8 cellular contexts compared by ENCODE assay signal in the genomic region with DNA sequence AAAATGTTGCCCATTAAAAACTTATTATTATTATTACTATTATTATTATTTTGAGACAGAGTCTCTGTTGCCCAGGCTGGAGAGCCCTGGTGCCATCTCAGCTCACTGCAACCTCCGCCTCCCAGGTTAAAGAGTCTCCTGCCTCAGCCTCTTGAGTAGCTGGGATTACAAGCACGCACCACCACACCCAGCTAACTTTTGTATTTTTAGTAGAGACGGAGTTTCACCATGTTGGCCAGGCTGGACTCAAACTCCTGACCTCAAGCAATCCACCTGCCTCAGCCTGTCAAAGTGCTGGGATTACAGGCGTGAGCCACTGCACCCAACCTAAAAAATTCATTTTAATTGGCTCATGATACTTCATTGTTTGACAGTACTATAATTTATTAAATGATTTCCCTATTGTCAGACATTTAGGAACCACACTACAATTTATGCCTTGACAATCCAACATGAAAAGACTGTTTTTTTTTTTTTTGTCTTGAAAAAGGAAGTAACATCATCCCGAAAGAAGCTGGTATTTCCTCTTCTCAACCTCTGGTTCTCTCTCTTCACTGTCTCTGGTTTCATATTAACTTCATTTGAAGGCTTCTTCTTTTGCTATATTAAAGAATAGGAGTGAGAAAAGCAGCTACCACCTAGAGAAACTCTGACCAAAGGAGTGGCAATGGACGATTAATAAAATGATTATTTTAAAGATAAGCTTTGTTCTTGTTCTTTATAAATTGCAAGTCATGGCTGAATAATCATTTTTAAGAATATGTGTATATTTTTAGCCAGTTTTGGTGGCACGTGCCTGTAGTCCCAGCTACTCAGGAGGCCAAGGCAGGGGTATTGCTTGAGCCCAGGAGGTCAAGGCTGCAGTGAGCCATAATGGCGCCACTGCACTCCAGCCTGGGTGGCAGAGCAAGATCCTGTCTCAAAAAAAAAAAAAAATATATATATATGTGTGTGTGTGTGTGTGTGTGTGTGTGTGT. TPM values are rescaled to one million over a fixed set of nuclear protein-coding genes. Genes with fewer than 3 reads are reported as not detected.
A peak's percentile ranks its signal among the peaks of the same experiment; 100 is the strongest.
DNase-seq lines count a peak whose midpoint lies in the region; ATAC-seq, FAIRE-seq and TF ChIP-seq lines count a peak whose summit lies in the region.
"Not testable (repeated sequence)": the region's sequence is repeated elsewhere in the genome, so short reads cannot be mapped to it uniquely, and the experiment has no call there.

No MANE protein-coding gene starts in this region.

- peaks cover 0 to 19% (median 0%) of the 10 kb centered on the region in 11 experiments; a peak in 6 of 22 replicates for H3K9me3 ChIP-seq in BLaER1 treated with 17β-estradiol and CSF1 and Interleukin-3, amounts not matched to agents 10 nM and 100 nM (replicated peaks in 1 of 11)
- not testable (repeated sequence) for H3K9me3 ChIP-seq in GM23248 (ENCODE audit: low read depth); OCI-LY3 (ENCODE audit: insufficient read depth, low read length); adipocyte (ENCODE audit: control insufficient read depth, low read length); kidney (ENCODE audit: control insufficient read depth in 1 of 2, low read length in 2 of 2)

- intact Hi-C loops in kidney (cut with DNase I), result not testable (repeated sequence)

- not testable (repeated sequence) for H3K27ac Mint-ChIP-seq in stimulated activated memory B cell treated with anti-CD40 and anti-IgM and Interleukin-4, amounts not matched to agents 10 μg/mL and 1 μg/mL and 100 μg/mL, for 72 hours

- not testable (repeated sequence) for H3K4me3 ChIP-seq in BLaER1 treated with 17β-estradiol and CSF1 and Interleukin-3, amounts not matched to agents 10 nM and 100 nM; GM23248; OCI-LY3 (ENCODE audit: low read length); adipocyte (ENCODE audit: low read length); kidney (ENCODE audit: low read length in 2 of 2)

- H3K36me3 Mint-ChIP-seq in stimulated activated memory B cell treated with anti-CD40 and anti-IgM and Interleukin-4, amounts not matched to agents 10 μg/mL and 1 μg/mL and 100 μg/mL, for 72 hours, result not testable (repeated sequence)

- not testable (repeated sequence) for FAIRE-seq in kidney (lab: Jason Lieb, UNC)

- peak overlapping the region; percentile 49 to 95 (median 66) for H3K4me2 ChIP-seq in BLaER1 treated with 17β-estradiol and CSF1 and Interleukin-3, amounts not matched to agents 10 nM and 100 nM
- H3K4me2 ChIP-seq in GM23248 (ENCODE audit: unreplicated experiment), result peak overlapping the region; percentile 62
- H3K4me2 ChIP-seq in OCI-LY3 (ENCODE audit: low read length), result peak overlapping the region; percentile 33

- not testable (repeated sequence) for H3K9me3 Mint-ChIP-seq in stimulated activated memory B cell treated with anti-CD40 and anti-IgM and Interleukin-4, amounts not matched to agents 10 μg/mL and 1 μg/mL and 100 μg/mL, for 72 hours

- peak overlapping the region in 5 of 11 experiments; percentile 33 to 54 (median 40); a peak in 11 of 22 replicates for H3K9ac ChIP-seq in BLaER1 treated with 17β-estradiol and CSF1 and Interleukin-3, amounts not matched to agents 10 nM and 100 nM
- not testable (repeated sequence) for H3K9ac ChIP-seq in GM23248; adipocyte (ENCODE audit: low read length); kidney (ENCODE audit: low read length in 2 of 2)
- peak overlapping the region; percentile 20; the same call in 1 of the 2 replicates for H3K9ac ChIP-seq in OCI-LY3 (ENCODE audit: low read length)

- not testable (repeated sequence) for H3K9me2 ChIP-seq in GM23248 (ENCODE audit: insufficient read depth)

- H3K36me3 ChIP-seq in BLaER1 treated with 17β-estradiol and CSF1 and Interleukin-3, amounts not matched to agents 10 nM and 100 nM; GM23248 (ENCODE audit: low read depth); OCI-LY3 (replicated peaks; ENCODE audit: low read depth, low read length); adipocyte (ENCODE audit: control insufficient read depth, insufficient read depth, low read length, severe bottlenecking); kidney (ENCODE audit: control insufficient read depth in 1 of 2, insufficient read depth in 2 of 2, low read length in 2 of 2): not testable (repeated sequence)

- in situ Hi-C loops in GM23248 (cut with MboI), result not testable (repeated sequence)

- 76 to 77% methylated on average over 8 of the region's 8 CpGs for WGBS in GM23248 (ENCODE audit: low coverage in 1 of 2, low lambda C conversion rate in 2 of 2, missing lambda C conversion rate in 2 of 2), 2 experiments

- H2AFZ ChIP-seq in GM23248, result peak overlapping the region; percentile 42
- H2AFZ ChIP-seq in OCI-LY3 (ENCODE audit: low read depth, low read length), result not testable (repeated sequence)

- H3K4me1 ChIP-seq in BLaER1 treated with 17β-estradiol and CSF1 and Interleukin-3, amounts not matched to agents 10 nM and 100 nM, result peaks cover 23 to 38% (median 28%) of the 10 kb centered on the region in 10 experiments
- H3K4me1 ChIP-seq in GM23248 (ENCODE audit: insufficient read depth) (peaks cover 19% of the 10 kb centered on the region), OCI-LY3 (ENCODE audit: low read length) (peaks cover 21% of the 10 kb centered on the region)
- H3K4me1 ChIP-seq in adipocyte (ENCODE audit: control insufficient read depth, insufficient read depth, low read length); kidney (ENCODE audit: control insufficient read depth in 1 of 2, insufficient read depth in 1 of 2, low read depth in 1 of 2, low read length in 2 of 2): not testable (repeated sequence)

- peak; percentile 73 for ATAC-seq in GM18867 (IDR thresholded peaks at IDR 0.05; ENCODE audit: unreplicated experiment)
- ATAC-seq in HG03571 (IDR thresholded peaks at IDR 0.05; ENCODE audit: unreplicated experiment), result peak; percentile 75
- ATAC-seq in stimulated activated memory B cell treated with anti-CD40 and anti-IgM and Interleukin-4, amounts not matched to agents 10 μg/mL and 1 μg/mL and 100 μg/mL, for 72 hours, result peak; percentile 66

- H3K4me3 Mint-ChIP-seq in stimulated activated memory B cell treated with anti-CD40 and anti-IgM and Interleukin-4, amounts not matched to agents 10 μg/mL and 1 μg/mL and 100 μg/mL, for 72 hours, result not testable (repeated sequence)

- H3K79me2 ChIP-seq in GM23248 (ENCODE audit: insufficient read depth); OCI-LY3 (ENCODE audit: low read length): not testable (repeated sequence)

- H3K27me3 ChIP-seq in BLaER1 treated with 17β-estradiol and CSF1 and Interleukin-3, amounts not matched to agents 10 nM and 100 nM; GM23248 (replicated peaks; ENCODE audit: insufficient read depth); OCI-LY3 (ENCODE audit: low read depth, low read length); adipocyte (replicated peaks; ENCODE audit: control insufficient read depth, insufficient read depth, low read length): not testable (repeated sequence)

- peak; percentile 46 for DNase-seq in GM23248
- peak; percentile 16 for DNase-seq in adipocyte (ENCODE audit: low read depth)
- DNase-seq in kidney, result peak; percentile 12

- TF ChIP-seq CTCF in OCI-LY3 (IDR thresholded peaks at IDR 0.05; ENCODE audit: low read depth, low read length); kidney (IDR thresholded peaks at IDR 0.05; ENCODE audit: borderline replicate concordance, extremely low read depth, insufficient read depth): not testable (repeated sequence)

- H3K27ac ChIP-seq in BLaER1 treated with 17β-estradiol and CSF1 and Interleukin-3, amounts not matched to agents 10 nM and 100 nM, result peak overlapping the region; percentile 15 to 74 (median 60); a peak in 21 of 22 replicates
- H3K27ac ChIP-seq in GM23248 (peak overlapping the region; percentile 46), OCI-LY3 (ENCODE audit: low read length) (peak overlapping the region; percentile 78)
- not testable (repeated sequence) for H3K27ac ChIP-seq in kidney (ENCODE audit: low read depth in 2 of 2, low read length in 2 of 2)

- H3K4me1 Mint-ChIP-seq in stimulated activated memory B cell treated with anti-CD40 and anti-IgM and Interleukin-4, amounts not matched to agents 10 μg/mL and 1 μg/mL and 100 μg/mL, for 72 hours, result peaks cover 14% of the 10 kb centered on the region

- H3K27me3 Mint-ChIP-seq in stimulated activated memory B cell treated with anti-CD40 and anti-IgM and Interleukin-4, amounts not matched to agents 10 μg/mL and 1 μg/mL and 100 μg/mL, for 72 hours, result peaks cover 24% of the 10 kb centered on the region

- H3F3A ChIP-seq in GM23248 (ENCODE audit: insufficient read depth), result not testable (repeated sequence)

- H4K20me1 ChIP-seq in BLaER1 treated with 17β-estradiol and CSF1 and Interleukin-3, amounts not matched to agents 10 nM and 100 nM; GM23248 (ENCODE audit: insufficient read depth); OCI-LY3 (ENCODE audit: insufficient read depth, low read length): not testable (repeated sequence)

RNA-seq across cellular contexts. Expression of a gene that starts 44.0 kb away (rescaled TPM):
- 5.7 and 8.9 TPM in 2 replicates for total RNA-seq in GM23248 (2014; rRNA removed; shearing (Covaris generic))
- polyA plus RNA-seq in GM23248 (2016; fragmentation: Nextera tagmentation; extraction: Ambion mirVana), result 1.3 and 2.4 TPM in 2 replicates
- total RNA-seq in kidney, result 40.5 TPM
- polyA plus RNA-seq in kidney (ENCODE audit: insufficient read depth, low read depth, low replicate concordance), result 7.6 TPM
